8 cellular contexts compared by ENCODE assay signal in genomic region chr16:30609002-30609927, GRCh38. TPM values are rescaled to one million over a fixed set of nuclear protein-coding genes. Genes with fewer than 3 reads are reported as not detected.
DNase-seq lines count a peak whose midpoint lies in the region; ATAC-seq, FAIRE-seq and TF ChIP-seq lines count a peak whose summit lies in the region.

No MANE protein-coding gene starts in this region.

- DNase-seq in AG10803 (ENCODE audit: low read depth) (peak; percentile 36), SK-N-MC (ENCODE audit: low read depth, low spot score) (no peak), body of pancreas (peak; percentile 52 to 61 (median 58)), H54 (ENCODE audit: insufficient read length, low spot score) (no peak)

- no peak for FAIRE-seq in H54 (lab: Jason Lieb, UNC)

- H3K27ac ChIP-seq in SK-N-MC (peak overlapping the region; percentile 90), body of pancreas (peak overlapping the region; percentile 90 to 98 (median 96)), skin epidermis (peak overlapping the region; percentile 91 to 100 (median 97))

- H3K36me3 ChIP-seq in SK-N-MC (ENCODE audit: insufficient read depth, low read length), result peaks cover 27% of the 10 kb centered on the region
- H3K36me3 ChIP-seq in body of pancreas (replicated peaks in 1 of 2; ENCODE audit: insufficient read depth in 1 of 2, low read depth in 2 of 2), result peaks cover 4 to 6% of the 10 kb centered on the region in 2 donors

- TF ChIP-seq CTCF in AG10803 (conservative IDR thresholded peaks at IDR 0.05; ENCODE audit: low read length) (no peak), body of pancreas (IDR thresholded peaks at IDR 0.05) (peak in 1 of 7 experiments; percentile 8)

- intact Hi-C loops in body of pancreas (cut with DNase I), result no loop called here

- H3K4me1 ChIP-seq in body of pancreas, result peaks cover 17% of the 10 kb centered on the region

- ATAC-seq in GM18870 (IDR thresholded peaks at IDR 0.05; ENCODE audit: unreplicated experiment) (peak; percentile 17), HG03354 (IDR thresholded peaks at IDR 0.05; ENCODE audit: poor library complexity, severe bottlenecking, unreplicated experiment) (peak; percentile 32), body of pancreas (peak; percentile 49)

- peak overlapping the region; percentile 94 for H3K4me3 ChIP-seq in AG10803 (ENCODE audit: low read length)
- H3K4me3 ChIP-seq in SK-N-MC, result peak overlapping the region; percentile 96
- peak overlapping the region; percentile 64 to 90 for H3K4me3 ChIP-seq in body of pancreas
- peak overlapping the region; percentile 96 for H3K4me3 ChIP-seq in iPS-18c (ENCODE audit: insufficient read depth, low read depth, low read length)
- H3K4me3 ChIP-seq in skin epidermis, result peak overlapping the region; percentile 68 to 95 (median 79)

- WGBS in body of pancreas, 2 donors, result 12 to 27% methylated on average over 17 to 40 of the region's 40 CpGs

- peak overlapping the region; percentile 99 for H3K9ac ChIP-seq in SK-N-MC (ENCODE audit: insufficient read length)

- H3K9me3 ChIP-seq in SK-N-MC (ENCODE audit: low read depth, low read length) (no peaks in the 10 kb centered on the region), body of pancreas (no peaks in the 10 kb centered on the region), iPS-18c (ENCODE audit: control insufficient read depth, insufficient read depth, low read length) (no peaks in the 10 kb centered on the region)

- H3K27me3 ChIP-seq in body of pancreas, result no peaks in the 10 kb centered on the region

- TF ChIP-seq POLR2A in body of pancreas (IDR thresholded peaks at IDR 0.05), result no peak
- no peak; the same call in 1 of the 2 replicates for TF ChIP-seq POLR2A in H54 (IDR thresholded peaks at IDR 0.05; ENCODE audit: low read depth, low read length)

RNA-seq across cellular contexts. Expression of gene ZNF689, which starts 0.9 kb away (rescaled TPM):
- 1 to 10 TPM; 4.6 to 7.0 TPM for total RNA-seq in body of pancreas

RNA-seq across cellular contexts. Expression of gene ZNF785, which starts 23.8 kb away (rescaled TPM):
- 10 to 100 TPM; 10.9 to 16.1 TPM for total RNA-seq in body of pancreas

RNA-seq across cellular contexts. Expression of gene ZNF688, which starts 37.8 kb away (rescaled TPM):
- total RNA-seq in body of pancreas, result 10 to 100 TPM; 19.2 to 27.4 TPM

RNA-seq across cellular contexts. Expression of gene PRR14, which starts 41.5 kb away (rescaled TPM):
- 10 to 100 TPM; 20.5 to 65.6 TPM for total RNA-seq in body of pancreas

RNA-seq across cellular contexts. Expression of gene FBRS, which starts 49.0 kb away (rescaled TPM):
- total RNA-seq in body of pancreas, result 10 to 100 TPM; 20.8 to 76.8 TPM

Comparison
In these comparisons a context has a peak if more than half of its experiments do, and no peak if none do; other contexts are left out.
1. DNase-seq: peak in AG10803 (single experiment) and body of pancreas (4 of 4); none in SK-N-MC (single experiment) and H54 (single experiment).
2. Peak in every context shown above with its lines, with median percentiles within 50 percentile points of each other: H3K4me3 ChIP-seq, ATAC-seq and H3K27ac ChIP-seq.